In genomic region chr3:178341636-178342035, GRCh38 we compare ENCODE assay signal across 1 cellular context.
TF ChIP-seq lines count a peak whose summit lies in the region.

No MANE protein-coding gene starts in this region.

TF ChIP-seq in GM23338, 12 proteins besides CTCF, POLR2A, EP300 and RAD21:
- TF ChIP-seq REST (IDR thresholded peaks at IDR 0.05; ENCODE audit: unreplicated experiment) (no peak), STAT1 (IDR thresholded peaks at IDR 0.05; ENCODE audit: unreplicated experiment) (no peak), EZH2 (IDR thresholded peaks at IDR 0.05; ENCODE audit: low read depth, unreplicated experiment) (no peak), ZNF114 (CRISPR knock-in tag; IDR thresholded peaks at IDR 0.05) (no peak), EZH2phosphoT487 (IDR thresholded peaks at IDR 0.05; ENCODE audit: unreplicated experiment) (no peak), JUNB (IDR thresholded peaks at IDR 0.05; ENCODE audit: unreplicated experiment) (no peak), ZNF462 (CRISPR knock-in tag; IDR thresholded peaks at IDR 0.05) (no peak), NANOG (IDR thresholded peaks at IDR 0.05; ENCODE audit: borderline replicate concordance) (no peak)
